8 cellular contexts compared by ENCODE assay signal in the genomic region with DNA sequence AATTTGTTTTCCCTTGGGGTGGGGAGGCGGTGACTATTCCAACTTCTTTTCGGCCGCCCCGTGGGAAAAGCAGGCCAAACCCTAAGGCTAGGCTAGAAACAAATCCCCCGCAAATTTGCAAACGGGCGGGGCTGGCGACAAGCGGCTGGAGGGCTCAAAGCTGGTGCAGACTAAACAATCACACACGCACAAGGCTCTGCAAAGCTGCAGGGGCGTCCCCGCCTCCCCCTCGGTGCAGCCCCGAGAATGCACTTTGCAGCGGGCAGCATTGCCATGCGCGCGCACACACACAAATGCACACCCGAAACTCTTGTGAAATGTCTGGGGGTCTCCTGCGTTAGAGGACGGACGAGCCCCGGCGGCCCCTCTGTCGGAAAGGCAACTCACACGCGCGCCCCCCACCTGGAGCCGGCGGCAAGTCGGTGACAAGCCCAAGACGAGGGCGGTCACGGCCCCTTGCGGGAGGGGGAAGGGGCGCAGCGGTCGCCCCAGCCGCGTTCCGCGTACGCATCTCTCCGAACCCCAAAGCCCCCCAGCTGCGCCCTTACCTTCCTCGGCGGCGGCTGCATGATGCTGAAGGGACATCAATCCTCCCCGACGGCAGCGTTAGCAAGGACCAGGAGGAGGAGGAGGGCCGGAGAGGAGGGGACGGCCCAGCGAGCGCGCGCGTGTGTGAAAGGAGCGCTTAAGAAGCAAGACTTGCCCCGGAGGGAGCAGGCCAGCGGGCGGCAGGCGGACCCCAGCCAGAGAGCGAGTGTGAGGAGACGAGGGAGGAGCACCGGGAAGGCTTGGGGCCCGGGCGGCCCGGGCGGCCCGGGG. TPM values are rescaled to one million over a fixed set of nuclear protein-coding genes. Genes with fewer than 3 reads are reported as not detected.
DNase-seq lines count a peak whose midpoint lies in the region; ATAC-seq and TF ChIP-seq lines count a peak whose summit lies in the region.

No MANE protein-coding gene starts in this region.

- peak overlapping the region; percentile 81 for H3K4me3 ChIP-seq in epithelial cell of esophagus (ENCODE audit: low read length)

- peak; percentile 23 for ATAC-seq in HG02870 (IDR thresholded peaks at IDR 0.05; ENCODE audit: unreplicated experiment)
- ATAC-seq in activated CD8-positive, alpha-beta memory T cell treated with anti-CD3 and anti-CD28 coated beads, Interleukin-2, amount 10 ng/mL, durations not matched to agents 7 days and 5 days: peak; percentile 59

- CTCF ChIA-PET in activated CD8-positive, alpha-beta memory T cell treated with anti-CD3 and anti-CD28 coated beads, Interleukin-2, amount 10 ng/mL, durations not matched to agents 7 days and 5 days (lab: Charles Lee): interaction anchor here (0.7 to 5.7 kb wide), 8 partner anchors 12 to 416 kb away, joined by 3 to 83 read pairs (median 5); a partner anchor contains a TSS

- H3K4me1 Mint-ChIP-seq in activated CD8-positive, alpha-beta memory T cell treated with anti-CD3 and anti-CD28 coated beads, Interleukin-2, amount 10 ng/mL, durations not matched to agents 7 days and 5 days: peaks cover 44% of the 10 kb centered on the region

- peaks cover 32% of the 10 kb centered on the region for H3K36me3 Mint-ChIP-seq in activated CD8-positive, alpha-beta memory T cell treated with anti-CD3 and anti-CD28 coated beads, Interleukin-2, amount 10 ng/mL, durations not matched to agents 7 days and 5 days

- peak; percentile 68 to 78 for DNase-seq in SHP77 (lab: John Stamatoyannopoulos, UW)
- no peak for DNase-seq in SHP77 treated with DMSO at 0.1 percent for 48 hours (lab: John Stamatoyannopoulos, UW)
- DNase-seq in NCI-H510A (lab: John Stamatoyannopoulos, UW): peak; percentile 86
- DNase-seq in activated CD8-positive, alpha-beta memory T cell treated with anti-CD3 and anti-CD28 coated beads, Interleukin-2, amount 10 ng/mL, durations not matched to agents 7 days and 5 days: peak; percentile 80
- peak; percentile 61 for DNase-seq in epithelial cell of esophagus (ENCODE audit: low read depth)
- DNase-seq in mucosa of gallbladder (ENCODE audit: low spot score): peak; percentile 64
- peak; percentile 25 to 36 for DNase-seq in stimulated activated CD8-positive, alpha-beta memory T cell treated with anti-CD3 and anti-CD28 coated beads, Interleukin-7, amount 100 ng/mL, for 48 hours (ENCODE audit: extremely low read depth in 1 of 2, low read depth in 1 of 2)

- no peak for TF ChIP-seq CTCF in epithelial cell of esophagus (IDR thresholded peaks at IDR 0.05; ENCODE audit: insufficient read depth, low read depth, low read length, missing control alignments)

- no peaks in the 10 kb centered on the region for H3K9me3 Mint-ChIP-seq in activated CD8-positive, alpha-beta memory T cell treated with anti-CD3 and anti-CD28 coated beads, Interleukin-2, amount 10 ng/mL, durations not matched to agents 7 days and 5 days (ENCODE audit: low read depth)

- H3K27me3 Mint-ChIP-seq in activated CD8-positive, alpha-beta memory T cell treated with anti-CD3 and anti-CD28 coated beads, Interleukin-2, amount 10 ng/mL, durations not matched to agents 7 days and 5 days: no peaks in the 10 kb centered on the region

- H3K27ac Mint-ChIP-seq in activated CD8-positive, alpha-beta memory T cell treated with anti-CD3 and anti-CD28 coated beads, Interleukin-2, amount 10 ng/mL, durations not matched to agents 7 days and 5 days: peak overlapping the region; percentile 97

- peak overlapping the region; percentile 90 for H3K4me3 Mint-ChIP-seq in activated CD8-positive, alpha-beta memory T cell treated with anti-CD3 and anti-CD28 coated beads, Interleukin-2, amount 10 ng/mL, durations not matched to agents 7 days and 5 days

RNA-seq across cellular contexts. Expression of a gene that starts 0.6 kb away (rescaled TPM):
- total RNA-seq in activated CD8-positive, alpha-beta memory T cell treated with anti-CD3 and anti-CD28 coated beads, Interleukin-2, amount 10 ng/mL, durations not matched to agents 7 days and 5 days: 10 to 100 TPM; 42.1 to 71.0 TPM
- total RNA-seq in mucosa of gallbladder: 56.4 TPM
